1 cellular context compared by ENCODE assay signal in the genomic region with DNA sequence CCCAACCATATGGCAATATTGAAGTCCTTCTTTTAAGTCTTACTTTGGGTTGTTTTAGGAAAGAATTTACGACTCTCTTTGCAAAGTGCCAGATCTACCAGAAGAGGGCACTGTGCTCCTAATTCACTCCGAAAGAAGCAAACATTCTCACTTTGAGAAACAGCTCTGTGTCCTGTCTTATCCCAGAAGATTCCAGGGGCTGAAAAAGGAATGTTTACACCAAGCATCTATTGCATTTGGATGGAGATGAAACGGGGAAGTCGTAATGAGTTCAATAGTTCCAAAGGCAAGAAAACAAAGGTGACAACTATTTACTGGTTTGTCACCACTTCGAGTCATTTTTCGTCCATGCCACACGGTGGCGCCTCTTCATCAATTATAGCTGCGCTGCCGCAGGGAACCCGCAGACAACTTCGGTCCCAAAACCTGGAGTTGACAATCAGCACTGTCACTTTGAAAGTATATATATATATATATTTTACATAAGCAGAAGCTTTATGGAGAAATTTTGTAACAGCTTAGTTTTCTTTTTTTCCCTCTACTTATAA.
TF ChIP-seq lines count a peak whose summit lies in the region.

No MANE protein-coding gene starts in this region.

TF ChIP-seq in GM12878, 131 proteins besides CTCF, POLR2A, EP300 and RAD21 (continued from another document):
- TF ChIP-seq CREM (IDR thresholded peaks at IDR 0.05; ENCODE audit: low read depth), result no peak
- TF ChIP-seq ATF3 (IDR thresholded peaks at IDR 0.05; ENCODE audit: borderline replicate concordance, extremely low read depth, low read depth, low read length), result peak; percentile 9; the same call in 1 of the 2 replicates
- no peak for TF ChIP-seq SREBF1 (IDR thresholded peaks at IDR 0.05; ENCODE audit: low read length)
- TF ChIP-seq RAD51 (IDR thresholded peaks at IDR 0.05), result peak; percentile 44
- no peak for TF ChIP-seq KLF5 (IDR thresholded peaks at IDR 0.05; ENCODE audit: partially characterized antibody)
- TF ChIP-seq NBN (IDR thresholded peaks at IDR 0.05), result peak; percentile 73; the same call in 1 of the 2 replicates
- no peak for TF ChIP-seq MEF2A (IDR thresholded peaks at IDR 0.05; ENCODE audit: insufficient read depth, low read depth, low read length)
- no peak for TF ChIP-seq HSF1 (IDR thresholded peaks at IDR 0.05; ENCODE audit: low read depth, low read length)
- no peak for TF ChIP-seq NFXL1 (IDR thresholded peaks at IDR 0.05; ENCODE audit: borderline replicate concordance)
- peak; percentile 63 for TF ChIP-seq SMC3 (IDR thresholded peaks at IDR 0.05; ENCODE audit: borderline replicate concordance, low read length)
- peak; percentile 74; the same call in 1 of the 2 replicates for TF ChIP-seq ESRRA (IDR thresholded peaks at IDR 0.05; ENCODE audit: low read length)
- TF ChIP-seq JUNB (IDR thresholded peaks at IDR 0.05), result no peak
- no peak for TF ChIP-seq SMAD1 (IDR thresholded peaks at IDR 0.05; ENCODE audit: low read depth, partially characterized antibody)
- peak; percentile 47 for TF ChIP-seq RUNX3 (IDR thresholded peaks at IDR 0.05; ENCODE audit: low read length)
- 0 out of 2 replicates have a peak, but pooled peaks have one; percentile 38 for TF ChIP-seq MLLT1 (IDR thresholded peaks at IDR 0.05)
- no peak for TF ChIP-seq ZNF217 (IDR thresholded peaks at IDR 0.05)
- TF ChIP-seq RB1 (IDR thresholded peaks at IDR 0.05; ENCODE audit: borderline replicate concordance), result peak; percentile 89; the same call in 1 of the 2 replicates
- no peak for TF ChIP-seq TCF12 (IDR thresholded peaks at IDR 0.05; ENCODE audit: low read depth, low read length)
- TF ChIP-seq SMARCA5 (IDR thresholded peaks at IDR 0.05), result peak; percentile 65
- TF ChIP-seq, protein P1, sequence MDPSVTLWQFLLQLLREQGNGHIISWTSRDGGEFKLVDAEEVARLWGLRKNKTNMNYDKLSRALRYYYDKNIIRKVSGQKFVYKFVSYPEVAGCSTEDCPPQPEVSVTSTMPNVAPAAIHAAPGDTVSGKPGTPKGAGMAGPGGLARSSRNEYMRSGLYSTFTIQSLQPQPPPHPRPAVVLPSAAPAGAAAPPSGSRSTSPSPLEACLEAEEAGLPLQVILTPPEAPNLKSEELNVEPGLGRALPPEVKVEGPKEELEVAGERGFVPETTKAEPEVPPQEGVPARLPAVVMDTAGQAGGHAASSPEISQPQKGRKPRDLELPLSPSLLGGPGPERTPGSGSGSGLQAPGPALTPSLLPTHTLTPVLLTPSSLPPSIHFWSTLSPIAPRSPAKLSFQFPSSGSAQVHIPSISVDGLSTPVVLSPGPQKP (IDR thresholded peaks at IDR 0.05; ENCODE audit: low read depth, low read length), result 0 out of 2 replicates have a peak, but pooled peaks have one; percentile 46
- peak; percentile 73 for TF ChIP-seq FOXM1 (IDR thresholded peaks at IDR 0.05; ENCODE audit: low read depth, low read length)
- no peak for TF ChIP-seq TBL1XR1 (IDR thresholded peaks at IDR 0.05; ENCODE audit: low read depth, low read length)
- TF ChIP-seq, protein P2, sequence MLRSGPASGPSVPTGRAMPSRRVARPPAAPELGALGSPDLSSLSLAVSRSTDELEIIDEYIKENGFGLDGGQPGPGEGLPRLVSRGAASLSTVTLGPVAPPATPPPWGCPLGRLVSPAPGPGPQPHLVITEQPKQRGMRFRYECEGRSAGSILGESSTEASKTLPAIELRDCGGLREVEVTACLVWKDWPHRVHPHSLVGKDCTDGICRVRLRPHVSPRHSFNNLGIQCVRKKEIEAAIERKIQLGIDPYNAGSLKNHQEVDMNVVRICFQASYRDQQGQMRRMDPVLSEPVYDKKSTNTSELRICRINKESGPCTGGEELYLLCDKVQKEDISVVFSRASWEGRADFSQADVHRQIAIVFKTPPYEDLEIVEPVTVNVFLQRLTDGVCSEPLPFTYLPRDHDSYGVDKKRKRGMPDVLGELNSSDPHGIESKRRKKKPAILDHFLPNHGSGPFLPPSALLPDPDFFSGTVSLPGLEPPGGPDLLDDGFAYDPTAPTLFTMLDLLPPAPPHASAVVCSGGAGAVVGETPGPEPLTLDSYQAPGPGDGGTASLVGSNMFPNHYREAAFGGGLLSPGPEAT (IDR thresholded peaks at IDR 0.05; ENCODE audit: low read depth), result 0 out of 2 replicates have a peak, but pooled peaks have one; percentile 41
- TF ChIP-seq NRF1 (conservative IDR thresholded peaks at IDR 0.05; ENCODE audit: low read depth, low read length), result no peak
- TF ChIP-seq RCOR1 (conservative IDR thresholded peaks at IDR 0.05; ENCODE audit: low read depth, low read length), result no peak
- no peak for TF ChIP-seq DPF2 (IDR thresholded peaks at IDR 0.05)
- TF ChIP-seq ZZZ3 (IDR thresholded peaks at IDR 0.05; ENCODE audit: control insufficient read depth, insufficient read length, low read depth), result no peak
- TF ChIP-seq USF2 (IDR thresholded peaks at IDR 0.05; ENCODE audit: borderline replicate concordance, low read depth, low read length), result no peak
- TF ChIP-seq MEF2B (IDR thresholded peaks at IDR 0.05; ENCODE audit: partially characterized antibody, poor library complexity, severe bottlenecking), result no peak
- TF ChIP-seq TARDBP (IDR thresholded peaks at IDR 0.05; ENCODE audit: borderline replicate concordance), result no peak
- TF ChIP-seq MYB (IDR thresholded peaks at IDR 0.05; ENCODE audit: borderline replicate concordance, low read depth, low read length), result no peak
- peak; percentile 79 for TF ChIP-seq SKIL (IDR thresholded peaks at IDR 0.05; ENCODE audit: low read depth, poor library complexity, severe bottlenecking)
- 0 out of 2 replicates have a peak, but pooled peaks have one; percentile 19 for TF ChIP-seq ATF7 (IDR thresholded peaks at IDR 0.05; ENCODE audit: low read depth)
- TF ChIP-seq MTA2 (IDR thresholded peaks at IDR 0.05; ENCODE audit: low read depth), result no peak
- TF ChIP-seq JUND (IDR thresholded peaks at IDR 0.05; ENCODE audit: low read depth, low read length), result no peak
- TF ChIP-seq IKZF2 (IDR thresholded peaks at IDR 0.05), result peak in 1 of 2 experiments; percentile 21; a peak in 1 of 4 replicates
- no peak for TF ChIP-seq CHD1 (IDR thresholded peaks at IDR 0.05; ENCODE audit: low read depth, low read length)
- TF ChIP-seq, protein P3, sequence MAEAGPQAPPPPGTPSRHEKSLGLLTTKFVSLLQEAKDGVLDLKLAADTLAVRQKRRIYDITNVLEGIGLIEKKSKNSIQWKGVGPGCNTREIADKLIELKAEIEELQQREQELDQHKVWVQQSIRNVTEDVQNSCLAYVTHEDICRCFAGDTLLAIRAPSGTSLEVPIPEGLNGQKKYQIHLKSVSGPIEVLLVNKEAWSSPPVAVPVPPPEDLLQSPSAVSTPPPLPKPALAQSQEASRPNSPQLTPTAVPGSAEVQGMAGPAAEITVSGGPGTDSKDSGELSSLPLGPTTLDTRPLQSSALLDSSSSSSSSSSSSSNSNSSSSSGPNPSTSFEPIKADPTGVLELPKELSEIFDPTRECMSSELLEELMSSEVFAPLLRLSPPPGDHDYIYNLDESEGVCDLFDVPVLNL (IDR thresholded peaks at IDR 0.05; ENCODE audit: low read depth, low read length), result no peak
- no peak for TF ChIP-seq CBX3 (IDR thresholded peaks at IDR 0.05; ENCODE audit: borderline replicate concordance, low read depth)
- no peak for TF ChIP-seq POLR2AphosphoS5 (IDR thresholded peaks at IDR 0.05; ENCODE audit: low read length)
- TF ChIP-seq, protein P4, sequence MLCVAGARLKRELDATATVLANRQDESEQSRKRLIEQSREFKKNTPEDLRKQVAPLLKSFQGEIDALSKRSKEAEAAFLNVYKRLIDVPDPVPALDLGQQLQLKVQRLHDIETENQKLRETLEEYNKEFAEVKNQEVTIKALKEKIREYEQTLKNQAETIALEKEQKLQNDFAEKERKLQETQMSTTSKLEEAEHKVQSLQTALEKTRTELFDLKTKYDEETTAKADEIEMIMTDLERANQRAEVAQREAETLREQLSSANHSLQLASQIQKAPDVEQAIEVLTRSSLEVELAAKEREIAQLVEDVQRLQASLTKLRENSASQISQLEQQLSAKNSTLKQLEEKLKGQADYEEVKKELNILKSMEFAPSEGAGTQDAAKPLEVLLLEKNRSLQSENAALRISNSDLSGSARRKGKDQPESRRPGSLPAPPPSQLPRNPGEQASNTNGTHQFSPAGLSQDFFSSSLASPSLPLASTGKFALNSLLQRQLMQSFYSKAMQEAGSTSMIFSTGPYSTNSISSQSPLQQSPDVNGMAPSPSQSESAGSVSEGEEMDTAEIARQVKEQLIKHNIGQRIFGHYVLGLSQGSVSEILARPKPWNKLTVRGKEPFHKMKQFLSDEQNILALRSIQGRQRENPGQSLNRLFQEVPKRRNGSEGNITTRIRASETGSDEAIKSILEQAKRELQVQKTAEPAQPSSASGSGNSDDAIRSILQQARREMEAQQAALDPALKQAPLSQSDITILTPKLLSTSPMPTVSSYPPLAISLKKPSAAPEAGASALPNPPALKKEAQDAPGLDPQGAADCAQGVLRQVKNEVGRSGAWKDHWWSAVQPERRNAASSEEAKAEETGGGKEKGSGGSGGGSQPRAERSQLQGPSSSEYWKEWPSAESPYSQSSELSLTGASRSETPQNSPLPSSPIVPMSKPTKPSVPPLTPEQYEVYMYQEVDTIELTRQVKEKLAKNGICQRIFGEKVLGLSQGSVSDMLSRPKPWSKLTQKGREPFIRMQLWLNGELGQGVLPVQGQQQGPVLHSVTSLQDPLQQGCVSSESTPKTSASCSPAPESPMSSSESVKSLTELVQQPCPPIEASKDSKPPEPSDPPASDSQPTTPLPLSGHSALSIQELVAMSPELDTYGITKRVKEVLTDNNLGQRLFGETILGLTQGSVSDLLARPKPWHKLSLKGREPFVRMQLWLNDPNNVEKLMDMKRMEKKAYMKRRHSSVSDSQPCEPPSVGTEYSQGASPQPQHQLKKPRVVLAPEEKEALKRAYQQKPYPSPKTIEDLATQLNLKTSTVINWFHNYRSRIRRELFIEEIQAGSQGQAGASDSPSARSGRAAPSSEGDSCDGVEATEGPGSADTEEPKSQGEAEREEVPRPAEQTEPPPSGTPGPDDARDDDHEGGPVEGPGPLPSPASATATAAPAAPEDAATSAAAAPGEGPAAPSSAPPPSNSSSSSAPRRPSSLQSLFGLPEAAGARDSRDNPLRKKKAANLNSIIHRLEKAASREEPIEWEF (IDR thresholded peaks at IDR 0.05; ENCODE audit: insufficient replicate concordance, low read depth, low read length), result peak; percentile 18
